In genomic region chr2:68790600-68790999, GRCh38 we compare ENCODE assay signal across 17 cellular contexts. TPM values are rescaled to one million over a fixed set of nuclear protein-coding genes. Genes with fewer than 3 reads are reported as not detected.
A peak's percentile ranks its signal among the peaks of the same experiment; 100 is the strongest.
DNase-seq lines count a peak whose midpoint lies in the region; ATAC-seq, FAIRE-seq and TF ChIP-seq lines count a peak whose summit lies in the region.
"Had no signal": no experiment of that assay in that cellular context is flagged by ENCODE, and none has a peak within 500 bp of the region (broad histone marks: within the 10 kb centered on the region; RNA-seq: fewer than 3 reads in every experiment).

No MANE protein-coding gene starts in this region.

- H3K9me3 ChIP-seq in keratinocyte (ENCODE audit: control insufficient read depth, low read depth, low read length): no peaks in the 10 kb centered on the region

- peak overlapping the region; percentile 80 for H3K27ac Mint-ChIP-seq in stimulated activated naive CD8-positive, alpha-beta T cell treated with anti-CD3 and anti-CD28 coated beads, Interleukin-15, Interleukin-2, amounts not matched to agents 100 ng/mL and 50 ng/mL, for 24 hours
- peak overlapping the region; percentile 73 for H3K27ac Mint-ChIP-seq in activated CD8-positive, alpha-beta T cell treated with anti-CD3 and anti-CD28 coated beads for 36 hours

- H3K36me3 ChIP-seq in keratinocyte (ENCODE audit: control insufficient read depth in 2 of 2, extremely low read depth in 1 of 2, insufficient read depth in 2 of 2, low read length in 2 of 2): no peaks in the 10 kb centered on the region

- H3K9me3 Mint-ChIP-seq in stimulated activated naive CD8-positive, alpha-beta T cell treated with anti-CD3 and anti-CD28 coated beads, Interleukin-15, Interleukin-2, amounts not matched to agents 100 ng/mL and 50 ng/mL, for 24 hours: no peaks in the 10 kb centered on the region
- H3K9me3 Mint-ChIP-seq in activated CD8-positive, alpha-beta T cell treated with anti-CD3 and anti-CD28 coated beads for 36 hours: no peaks in the 10 kb centered on the region

- H3K27me3 ChIP-seq in keratinocyte (ENCODE audit: control insufficient read depth, extremely low read depth, insufficient read depth, low read length): no peaks in the 10 kb centered on the region
- H3K27me3 ChIP-seq: dorsolateral prefrontal cortex had no signal

- H3K27ac ChIP-seq in keratinocyte (ENCODE audit: control insufficient read depth, insufficient read depth, low read length): no peak overlapping the region
- H3K27ac ChIP-seq: dorsolateral prefrontal cortex had no signal

- no peaks in the 10 kb centered on the region for H4K20me1 ChIP-seq in keratinocyte (ENCODE audit: control insufficient read depth, extremely low read depth, insufficient read depth, low read length)

- H3K79me2 ChIP-seq in keratinocyte (ENCODE audit: control insufficient read depth, insufficient read depth, low read length): no peaks in the 10 kb centered on the region

- H3K4me3 ChIP-seq in keratinocyte (ENCODE audit: control insufficient read depth in 2 of 3, extremely low read depth in 1 of 3, insufficient read depth in 2 of 3, low read depth in 1 of 3, low read length in 3 of 3): no peak overlapping the region
- H3K4me3 ChIP-seq: dorsolateral prefrontal cortex had no signal

- POLR2A ChIA-PET in activated CD8-positive, alpha-beta T cell treated with anti-CD3 and anti-CD28 coated beads for 36 hours (lab: Charles Lee): interaction anchor here (1.0 kb wide), 1 partner anchor 39 kb away, joined by 4 read pairs; no protein-coding TSS in a partner anchor

- no peak for DNase-seq in stimulated activated naive CD8-positive, alpha-beta T cell treated with anti-CD3 and anti-CD28 coated beads, Interleukin-15, Interleukin-2, amounts not matched to agents 100 U/mL and 50 U/mL, for 24 hours
- no peak for DNase-seq in activated CD8-positive, alpha-beta T cell treated with anti-CD3 and anti-CD28 coated beads for 36 hours
- DNase-seq in keratinocyte (ENCODE audit: low read depth, low spot score) (no peak), NCI-H446 (lab: John Stamatoyannopoulos, UW) (no peak), NCI-H2107 (lab: John Stamatoyannopoulos, UW) (no peak), pons (ENCODE audit: low spot score) (no peak)
- DNase-seq: dorsolateral prefrontal cortex, NCI-H187, NCI-H524, right cardiac atrium, SHP77 treated with DMSO at 0.1 percent for 48 hours had no signal

- no peak for TF ChIP-seq CTCF in activated CD8-positive, alpha-beta T cell treated with anti-CD3 and anti-CD28 coated beads for 36 hours (IDR thresholded peaks at IDR 0.05)
- TF ChIP-seq CTCF in keratinocyte (optimal IDR thresholded peaks at IDR 0.05 in 1 of 3, IDR thresholded peaks at IDR 0.05 in 1 of 3, conservative IDR thresholded peaks at IDR 0.05 in 1 of 3; ENCODE audit: extremely low read depth in 1 of 3, insufficient read depth in 2 of 3, low read length in 3 of 3): no peak

- peak overlapping the region; percentile 76 for H2AFZ ChIP-seq in keratinocyte (ENCODE audit: control insufficient read depth, low read length)

- H3K4me1 Mint-ChIP-seq in stimulated activated naive CD8-positive, alpha-beta T cell treated with anti-CD3 and anti-CD28 coated beads, Interleukin-15, Interleukin-2, amounts not matched to agents 100 ng/mL and 50 ng/mL, for 24 hours (ENCODE audit: low read depth): peaks cover 55% of the 10 kb centered on the region
- H3K4me1 Mint-ChIP-seq in activated CD8-positive, alpha-beta T cell treated with anti-CD3 and anti-CD28 coated beads for 36 hours (ENCODE audit: low read depth): peaks cover 61% of the 10 kb centered on the region

- ATAC-seq in stimulated activated naive CD8-positive, alpha-beta T cell treated with anti-CD3 and anti-CD28 coated beads, Interleukin-15, Interleukin-2, amounts not matched to agents 100 U/mL and 50 U/mL, for 24 hours: no peak
- no peak for ATAC-seq in activated CD8-positive, alpha-beta T cell treated with anti-CD3 and anti-CD28 coated beads for 36 hours
- ATAC-seq in GM19395 (IDR thresholded peaks at IDR 0.05; ENCODE audit: unreplicated experiment): no peak
- ATAC-seq: HCT116, right cardiac atrium had no signal

- intact Hi-C loops in activated CD8-positive, alpha-beta T cell treated with anti-CD3 and anti-CD28 coated beads for 36 hours (cut with micrococcal nuclease): no loop called here

- H3K9me1 ChIP-seq in keratinocyte (ENCODE audit: control insufficient read depth, extremely low read depth, insufficient read depth, low read length): no peaks in the 10 kb centered on the region

- H3K36me3 Mint-ChIP-seq in stimulated activated naive CD8-positive, alpha-beta T cell treated with anti-CD3 and anti-CD28 coated beads, Interleukin-15, Interleukin-2, amounts not matched to agents 100 ng/mL and 50 ng/mL, for 24 hours (ENCODE audit: low read depth): peaks cover 59% of the 10 kb centered on the region
- H3K36me3 Mint-ChIP-seq in activated CD8-positive, alpha-beta T cell treated with anti-CD3 and anti-CD28 coated beads for 36 hours (ENCODE audit: low read depth): peaks cover 65% of the 10 kb centered on the region

- H3K4me1 ChIP-seq in keratinocyte (ENCODE audit: control insufficient read depth, extremely low read depth, insufficient read depth, low read length): peaks cover 20% of the 10 kb centered on the region

- H3K4me3 Mint-ChIP-seq in stimulated activated naive CD8-positive, alpha-beta T cell treated with anti-CD3 and anti-CD28 coated beads, Interleukin-15, Interleukin-2, amounts not matched to agents 100 ng/mL and 50 ng/mL, for 24 hours: no peak overlapping the region
- no peak overlapping the region for H3K4me3 Mint-ChIP-seq in activated CD8-positive, alpha-beta T cell treated with anti-CD3 and anti-CD28 coated beads for 36 hours

- peak; percentile 79 for FAIRE-seq in keratinocyte (lab: Jason Lieb, UNC)
- FAIRE-seq: GM18507, islet of Langerhans had no signal

- H3K9ac ChIP-seq in keratinocyte (ENCODE audit: control insufficient read depth, extremely low read depth, insufficient read depth, low read length): no peak overlapping the region

- H3K27me3 Mint-ChIP-seq in stimulated activated naive CD8-positive, alpha-beta T cell treated with anti-CD3 and anti-CD28 coated beads, Interleukin-15, Interleukin-2, amounts not matched to agents 100 ng/mL and 50 ng/mL, for 24 hours: no peaks in the 10 kb centered on the region
- no peaks in the 10 kb centered on the region for H3K27me3 Mint-ChIP-seq in activated CD8-positive, alpha-beta T cell treated with anti-CD3 and anti-CD28 coated beads for 36 hours

- dilution Hi-C loops in keratinocyte (cut with MboI; ENCODE audit: extremely low pct_ligation_motif_present, low sequenced_read_pairs): no loop called here

- H3K4me2 ChIP-seq in keratinocyte (ENCODE audit: control insufficient read depth, extremely low read depth, insufficient read depth, low read depth, low read length): no peak overlapping the region

- CTCF ChIA-PET in activated CD8-positive, alpha-beta T cell treated with anti-CD3 and anti-CD28 coated beads for 36 hours (lab: Charles Lee): interaction anchor here (1.0 to 1.8 kb wide), 4 partner anchors 11 to 39 kb away, joined by 3 to 12 read pairs (median 5); no protein-coding TSS in a partner anchor

RNA-seq across cellular contexts. Expression of gene ARHGAP25, which starts 56.0 kb away (rescaled TPM):
- 10 to 100 TPM; 59.3 to 61.5 TPM for total RNA-seq in activated CD8-positive, alpha-beta T cell treated with anti-CD3 and anti-CD28 coated beads for 36 hours
- 15.9 to 28.6 TPM (median 25.3 TPM) in 3 replicates for polyA plus RNA-seq in keratinocyte
- 4.2 TPM for polyA plus RNA-seq in keratinocyte (2011; ENCODE audit: low read depth)
- polyA plus RNA-seq in keratinocyte (2011; cell fraction: cytosol; rRNA removed): 15.0 and 18.9 TPM in 2 replicates
- 29.7 and 33.2 TPM in 2 replicates for polyA plus RNA-seq in keratinocyte (2011; cell fraction: nucleus; rRNA removed)
- 4.4 and 19.4 TPM in 2 replicates for polyA plus RNA-seq in keratinocyte (2012; ENCODE audit: low replicate concordance)
- polyA minus RNA-seq in keratinocyte: 15.2 to 21.8 TPM (median 18.5 TPM) in 3 replicates
- 8.6 TPM for polyA minus RNA-seq in keratinocyte (2011; cell fraction: cytosol; rRNA and poly(A)+ RNA removed)
- 9.9 and 15.5 TPM in 2 replicates for polyA minus RNA-seq in keratinocyte (2011; cell fraction: nucleus; rRNA and poly(A)+ RNA removed)
- total RNA-seq: HT1080 had no signal
